Comparison of ENCODE assay signal across 1 cellular context in genomic region chr17:77391668-77392375, GRCh38.
TF ChIP-seq lines count a peak whose summit lies in the region.

No MANE protein-coding gene starts in this region.

TF ChIP-seq in HepG2, 621 proteins besides CTCF, POLR2A, EP300 and RAD21 (continued from another document and continues in another):
- peak; percentile 85; the same call in 1 of the 2 replicates for TF ChIP-seq ZNF318 (CRISPR knock-in tag; IDR thresholded peaks at IDR 0.05)
- TF ChIP-seq THRA (CRISPR knock-in tag; IDR thresholded peaks at IDR 0.05; ENCODE audit: borderline replicate concordance), result no peak
- no peak for TF ChIP-seq CREM (IDR thresholded peaks at IDR 0.05)
- TF ChIP-seq CREM (CRISPR knock-in tag; IDR thresholded peaks at IDR 0.05), result no peak
- peak; percentile 63 for TF ChIP-seq AGO2 (optimal IDR thresholded peaks at IDR 0.05; ENCODE audit: low read depth, low read length)
- no peak for TF ChIP-seq MLLT10 (CRISPR knock-in tag; IDR thresholded peaks at IDR 0.05)
- no peak for TF ChIP-seq HMG20A (CRISPR knock-in tag; IDR thresholded peaks at IDR 0.05; ENCODE audit: borderline replicate concordance)
- 0 out of 2 replicates have a peak, but pooled peaks have one; percentile 11 for TF ChIP-seq ARNT2 (CRISPR knock-in tag; IDR thresholded peaks at IDR 0.05; ENCODE audit: low read depth)
- TF ChIP-seq KAT2B (IDR thresholded peaks at IDR 0.05; ENCODE audit: borderline replicate concordance, low read depth, low read length), result no peak
- no peak for TF ChIP-seq RNF219 (CRISPR knock-in tag; IDR thresholded peaks at IDR 0.05)
- no peak for TF ChIP-seq ZNF704 (CRISPR knock-in tag; IDR thresholded peaks at IDR 0.05; ENCODE audit: borderline replicate concordance)
- no peak for TF ChIP-seq ZNF329 (CRISPR knock-in tag; IDR thresholded peaks at IDR 0.05; ENCODE audit: low read depth)
- no peak for TF ChIP-seq ZSCAN22 (CRISPR knock-in tag; IDR thresholded peaks at IDR 0.05)
- TF ChIP-seq ZNF3 (CRISPR knock-in tag; IDR thresholded peaks at IDR 0.05), result no peak
- TF ChIP-seq REST (IDR thresholded peaks at IDR 0.05; ENCODE audit: borderline replicate concordance in 1 of 2, low read depth in 1 of 2, low read length in 2 of 2), result no peak
- 0 out of 2 replicates have a peak, but pooled peaks have one; percentile 13 for TF ChIP-seq ESRRA (CRISPR knock-in tag; IDR thresholded peaks at IDR 0.05; ENCODE audit: low read depth)
- TF ChIP-seq PAXIP1 (CRISPR knock-in tag; conservative IDR thresholded peaks at IDR 0.05), result no peak
- TF ChIP-seq RBM39 (IDR thresholded peaks at IDR 0.05; ENCODE audit: low read depth, low read length, poor library complexity, severe bottlenecking), result no peak
- TF ChIP-seq ZNF460 (CRISPR knock-in tag; IDR thresholded peaks at IDR 0.05; ENCODE audit: borderline replicate concordance), result no peak
- no peak for TF ChIP-seq NFKB2 (CRISPR knock-in tag; IDR thresholded peaks at IDR 0.05; ENCODE audit: borderline replicate concordance)
- no peak for TF ChIP-seq CBX2 (IDR thresholded peaks at IDR 0.05; ENCODE audit: low read depth, low read length)
- no peak for TF ChIP-seq CBX2 (CRISPR knock-in tag; IDR thresholded peaks at IDR 0.05; ENCODE audit: low read depth)
- TF ChIP-seq SNAPC5 (CRISPR knock-in tag; IDR thresholded peaks at IDR 0.05; ENCODE audit: borderline replicate concordance), result no peak
- TF ChIP-seq PCBP2 (optimal IDR thresholded peaks at IDR 0.05; ENCODE audit: low read depth, low read length, poor library complexity, severe bottlenecking), result no peak
- TF ChIP-seq MTA1 (CRISPR knock-in tag; IDR thresholded peaks at IDR 0.05; ENCODE audit: borderline replicate concordance), result no peak
- TF ChIP-seq THAP9 (CRISPR knock-in tag; IDR thresholded peaks at IDR 0.05; ENCODE audit: borderline replicate concordance), result 0 out of 2 replicates have a peak, but pooled peaks have one; percentile 61
- TF ChIP-seq TEAD3 (CRISPR knock-in tag; optimal IDR thresholded peaks at IDR 0.05; ENCODE audit: borderline replicate concordance), result peak; percentile 24
- TF ChIP-seq MATR3 (CRISPR knock-in tag; IDR thresholded peaks at IDR 0.05), result no peak
- TF ChIP-seq HNRNPK (IDR thresholded peaks at IDR 0.05; ENCODE audit: low read depth, low read length, poor library complexity, severe bottlenecking), result no peak
- no peak for TF ChIP-seq IRF9 (CRISPR knock-in tag; IDR thresholded peaks at IDR 0.05; ENCODE audit: borderline replicate concordance)
